ENCODE assay signal across 31 cellular contexts in genomic region chr3:160629491-160629890, GRCh38. TPM values are rescaled to one million over a fixed set of nuclear protein-coding genes. Genes with fewer than 3 reads are reported as not detected.
"Had no signal": no experiment of that assay in that cellular context is flagged by ENCODE, and none has a peak within 500 bp of the region (broad histone marks: within the 10 kb centered on the region; RNA-seq: fewer than 3 reads in every experiment).

No MANE protein-coding gene starts in this region.

- DNase-seq: activated CD4-positive, alpha-beta memory T cell treated with anti-CD3 and anti-CD28 coated beads, Interleukin-2, amount 10 ng/mL, durations not matched to agents 7 days and 5 days; activated CD4-positive, alpha-beta T cell treated with anti-CD3 and anti-CD28 coated beads for 1 hour; activated CD4-positive, alpha-beta T cell treated with anti-CD3 and anti-CD28 coated beads for 36 hours; activated CD4-positive, alpha-beta T cell treated with anti-CD3 and anti-CD28 coated beads for 48 hours; activated CD4-positive, alpha-beta T cell treated with anti-CD3 and anti-CD28 coated beads, Interleukin-2, amount 10 ng/mL, durations not matched to agents 7 days and 5 days; activated CD4-positive, alpha-beta T cell treated with anti-CD3 and anti-CD28 coated beads, Interleukin-2, amount 50 U/mL, for 48 hours; activated CD4-positive, CD25-positive, alpha-beta regulatory T cell; activated CD8-positive, alpha-beta memory T cell treated with anti-CD3 and anti-CD28 coated beads for 24 hours; activated CD8-positive, alpha-beta memory T cell treated with anti-CD3 and anti-CD28 coated beads, Interleukin-2, amount 10 ng/mL, durations not matched to agents 7 days and 5 days; activated CD8-positive, alpha-beta memory T cell treated with anti-CD3 and anti-CD28 coated beads, Interleukin-2, amount 50 U/mL, for 48 hours; activated CD8-positive, alpha-beta T cell treated with anti-CD3 and anti-CD28 coated beads, Interleukin-2, amount 10 ng/mL, durations not matched to agents 7 days and 5 days; activated effector memory CD4-positive, alpha-beta T cell treated with Interleukin-2 at 50 U/mL for 16 hours; activated gamma-delta T cell; activated naive CD4-positive, alpha-beta T cell treated with anti-CD3 and anti-CD28 coated beads, Interleukin-2, amount 10 ng/mL, durations not matched to agents 7 days and 5 days; activated naive CD4-positive, alpha-beta T cell treated with Interleukin-2 at 50 U/mL for 16 hours; activated naive CD8-positive, alpha-beta T cell treated with anti-CD3 and anti-CD28 coated beads, Interleukin-2, amount 10 ng/mL, durations not matched to agents 7 days and 5 days; activated naive CD8-positive, alpha-beta T cell treated with anti-CD3 and anti-CD28 coated beads, Interleukin-2, amount 50 U/mL, for 24 hours; activated T-cell treated with anti-CD3 and anti-CD28 coated beads, Interleukin-2, amount 50 U/mL, for 24 hours; activated T-cell treated with anti-CD3 and anti-CD28 coated beads, Interleukin-2, amount 50 U/mL, for 48 hours; amniotic stem cell; aorta; caudate nucleus; cerebellar nuclear complex; T-helper 1 cell; T-helper 2 cell; T-helper 9 cell had no signal

- H3K27me3 ChIP-seq: cardiac muscle cell had no signal

- H3K27ac ChIP-seq: cardiac muscle cell, VCaP had no signal

- H3K4me3 ChIP-seq: cardiac muscle cell had no signal

- H3K36me3 ChIP-seq: cardiac muscle cell had no signal

RNA-seq across cellular contexts. Expression of gene ARL14, which starts 47.5 kb away (rescaled TPM):
- total RNA-seq: activated CD4-positive, alpha-beta memory T cell treated with anti-CD3 and anti-CD28 coated beads, Interleukin-2, amount 10 ng/mL, durations not matched to agents 7 days and 5 days; activated CD4-positive, alpha-beta T cell treated with anti-CD3 and anti-CD28 coated beads for 36 hours; activated CD4-positive, alpha-beta T cell treated with anti-CD3 and anti-CD28 coated beads, Interleukin-2, amount 10 ng/mL, durations not matched to agents 7 days and 5 days; activated CD8-positive, alpha-beta memory T cell treated with anti-CD3 and anti-CD28 coated beads, Interleukin-2, amount 10 ng/mL, durations not matched to agents 7 days and 5 days; activated CD8-positive, alpha-beta T cell treated with anti-CD3 and anti-CD28 coated beads, Interleukin-2, amount 10 ng/mL, durations not matched to agents 7 days and 5 days; activated naive CD8-positive, alpha-beta T cell treated with anti-CD3 and anti-CD28 coated beads, Interleukin-2, amount 10 ng/mL, durations not matched to agents 7 days and 5 days; activated T-helper 2 cell treated with anti-CD3 and anti-CD28 coated beads, Interferon-gamma antibody, Interleukin-2, Interleukin-4, amounts not matched to agents 10 μg/mL and 5 μg/mL and 100 μg/mL, durations not matched to agents 14 hours and 24 hours and 36 hours; aorta; cardiac muscle cell; chondrocyte; WTC11 had no signal
